In genomic region chr12:48973992-48974673, GRCh38 we compare ENCODE assay signal across 2 cellular contexts.
TF ChIP-seq lines count a peak whose summit lies in the region.

No MANE protein-coding gene starts in this region.

TF ChIP-seq in A549, 52 proteins besides CTCF, POLR2A, EP300 and RAD21:
- TF ChIP-seq SMC3 (IDR thresholded peaks at IDR 0.05) (no peak), ZSCAN20 (CRISPR knock-in tag; IDR thresholded peaks at IDR 0.05) (no peak), HDAC2 (IDR thresholded peaks at IDR 0.05) (no peak), CEBPB (IDR thresholded peaks at IDR 0.05) (no peak), NFE2L2 (conservative IDR thresholded peaks at IDR 0.05; ENCODE audit: low read length) (no peak), ZC3H11A (IDR thresholded peaks at IDR 0.05) (no peak), MYC (IDR thresholded peaks at IDR 0.05; ENCODE audit: borderline replicate concordance, low read length) (no peak), CBX8 (IDR thresholded peaks at IDR 0.05) (no peak), JUN (IDR thresholded peaks at IDR 0.05) (no peak), CHD2 (IDR thresholded peaks at IDR 0.05; ENCODE audit: low read length, partially characterized antibody) (no peak), FOXS1 (CRISPR knock-in tag; IDR thresholded peaks at IDR 0.05) (no peak)

TF ChIP-seq in HepG2, 621 proteins besides CTCF, POLR2A, EP300 and RAD21 (continues in another document):
- TF ChIP-seq NFAT5 (CRISPR knock-in tag; IDR thresholded peaks at IDR 0.05) (no peak), SMAD3 (CRISPR knock-in tag; IDR thresholded peaks at IDR 0.05) (no peak), NCOA1 (CRISPR knock-in tag; IDR thresholded peaks at IDR 0.05) (no peak), ZNF124 (CRISPR knock-in tag; IDR thresholded peaks at IDR 0.05) (no peak), RBAK (CRISPR knock-in tag; IDR thresholded peaks at IDR 0.05) (no peak), ZFX (CRISPR knock-in tag; IDR thresholded peaks at IDR 0.05; ENCODE audit: low read depth) (peak; percentile 28; the same call in 1 of the 2 replicates), JDP2 (CRISPR knock-in tag; IDR thresholded peaks at IDR 0.05; ENCODE audit: borderline replicate concordance) (no peak), ELF4 (CRISPR knock-in tag; IDR thresholded peaks at IDR 0.05; ENCODE audit: borderline replicate concordance) (no peak), E2F2 (CRISPR knock-in tag; IDR thresholded peaks at IDR 0.05; ENCODE audit: borderline replicate concordance) (no peak), ZNF512 (CRISPR knock-in tag; IDR thresholded peaks at IDR 0.05) (no peak), HDAC2 (CRISPR knock-in tag; IDR thresholded peaks at IDR 0.05) (no peak), ZNF546 (CRISPR knock-in tag; conservative IDR thresholded peaks at IDR 0.05) (no peak), TRIM24 (CRISPR knock-in tag; IDR thresholded peaks at IDR 0.05) (no peak), CREBL2 (CRISPR knock-in tag; IDR thresholded peaks at IDR 0.05; ENCODE audit: borderline replicate concordance) (no peak), THRA (CRISPR knock-in tag; IDR thresholded peaks at IDR 0.05; ENCODE audit: borderline replicate concordance) (no peak), MTF2 (CRISPR knock-in tag; IDR thresholded peaks at IDR 0.05; ENCODE audit: borderline replicate concordance) (0 out of 2 replicates have a peak, but pooled peaks have one; percentile 32), ZNF773 (CRISPR knock-in tag; IDR thresholded peaks at IDR 0.05; ENCODE audit: borderline replicate concordance) (no peak), KIAA2018 (CRISPR knock-in tag; IDR thresholded peaks at IDR 0.05; ENCODE audit: borderline replicate concordance) (no peak), EED (CRISPR knock-in tag; IDR thresholded peaks at IDR 0.05) (0 out of 2 replicates have a peak, but pooled peaks have one; percentile 49), ZNF550 (CRISPR knock-in tag; IDR thresholded peaks at IDR 0.05; ENCODE audit: borderline replicate concordance) (no peak), MIER3 (CRISPR knock-in tag; IDR thresholded peaks at IDR 0.05; ENCODE audit: borderline replicate concordance) (no peak), MED1 (CRISPR knock-in tag; IDR thresholded peaks at IDR 0.05) (no peak), JUN (CRISPR knock-in tag; IDR thresholded peaks at IDR 0.05) (no peak), MTERF4 (CRISPR knock-in tag; IDR thresholded peaks at IDR 0.05) (no peak), ZFP36 (IDR thresholded peaks at IDR 0.05; ENCODE audit: borderline replicate concordance, low read depth, low read length, partially characterized antibody) (no peak), NCOA5 (CRISPR knock-in tag; IDR thresholded peaks at IDR 0.05) (no peak), RCOR2 (CRISPR knock-in tag; IDR thresholded peaks at IDR 0.05) (no peak), ZBTB37 (CRISPR knock-in tag; IDR thresholded peaks at IDR 0.05) (no peak), ZKSCAN8 (CRISPR knock-in tag; IDR thresholded peaks at IDR 0.05; ENCODE audit: borderline replicate concordance) (no peak), HMGA1 (CRISPR knock-in tag; conservative IDR thresholded peaks at IDR 0.05) (no peak), THYN1 (CRISPR knock-in tag; IDR thresholded peaks at IDR 0.05; ENCODE audit: borderline replicate concordance, low read depth) (no peak), NFRKB (IDR thresholded peaks at IDR 0.05) (no peak), FUBP1 (CRISPR knock-in tag; IDR thresholded peaks at IDR 0.05; ENCODE audit: borderline replicate concordance) (no peak)
